ENCODE assay signal across 21 cellular contexts in the genomic region with DNA sequence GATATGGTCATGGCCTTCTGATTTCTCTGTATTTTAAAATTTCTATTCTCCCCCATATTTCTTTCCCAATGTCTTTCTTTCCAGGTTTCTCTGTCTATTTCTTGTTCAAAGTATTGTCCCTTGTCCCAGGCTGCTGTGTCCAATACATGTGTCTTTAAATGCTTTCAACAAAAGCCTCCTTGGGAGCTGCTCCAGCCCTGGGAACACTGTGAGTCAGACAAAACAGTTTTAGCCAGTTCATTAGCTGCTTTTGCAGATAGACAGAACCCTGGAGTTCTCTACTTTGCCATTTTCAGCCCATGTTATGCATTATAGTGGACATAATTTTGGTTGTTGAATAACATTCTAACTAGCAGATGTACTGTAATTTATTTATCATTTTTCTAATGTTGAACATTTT. TPM values are rescaled to one million over a fixed set of nuclear protein-coding genes. Genes with fewer than 3 reads are reported as not detected.
DNase-seq lines count a peak whose midpoint lies in the region; FAIRE-seq and TF ChIP-seq lines count a peak whose summit lies in the region.
"Had no signal": no experiment of that assay in that cellular context is flagged by ENCODE, and none has a peak within 500 bp of the region (broad histone marks: within the 10 kb centered on the region; RNA-seq: fewer than 3 reads in every experiment).

No MANE protein-coding gene starts in this region.

- H3K9ac ChIP-seq in SK-N-SH: no peak overlapping the region
- H3K9ac ChIP-seq: BLaER1, KMS-11 had no signal

- FAIRE-seq in D721Med (lab: Jason Lieb, UNC): no peak

- peaks cover 19% of the 10 kb centered on the region for H3K9me3 Mint-ChIP-seq in activated naive CD4-positive, alpha-beta T cell treated with anti-CD3 and anti-CD28 coated beads, Interleukin-2, amount 10 ng/mL, durations not matched to agents 7 days and 5 days

- H4K20me1 ChIP-seq in SK-N-SH (ENCODE audit: insufficient read depth): no peaks in the 10 kb centered on the region
- H4K20me1 ChIP-seq: BLaER1 had no signal

- H3K27ac ChIP-seq in SK-N-SH (ENCODE audit: low read depth in 2 of 2, low read length in 1 of 2): no peak overlapping the region
- H3K27ac ChIP-seq: 22Rv1, BLaER1, KMS-11, Peyer's patch had no signal

- TF ChIP-seq CTCF in choroid plexus epithelial cell (conservative IDR thresholded peaks at IDR 0.05; ENCODE audit: low read depth, low read length) (no peak), SK-N-SH (IDR thresholded peaks at IDR 0.05) (no peak), D721Med (IDR thresholded peaks at IDR 0.05; ENCODE audit: insufficient read depth, missing control alignments) (no peak)

- 0 out of 2 replicates have a peak, but pooled peaks cover 5% of the 10 kb centered on the region for H3K9me3 ChIP-seq in SK-N-SH
- H3K9me3 ChIP-seq: Peyer's patch had no signal

- H3K4me1 ChIP-seq in SK-N-SH (ENCODE audit: control insufficient read depth in 1 of 2, insufficient read depth in 2 of 2, low read depth in 1 of 2, low read length in 1 of 2): no peaks in the 10 kb centered on the region
- H3K4me1 ChIP-seq: Peyer's patch had no signal

- H3F3A ChIP-seq in SK-N-SH (replicated peaks; ENCODE audit: insufficient read depth): no peaks in the 10 kb centered on the region

- no peaks in the 10 kb centered on the region for H3K36me3 ChIP-seq in SK-N-SH (replicated peaks in 1 of 2; ENCODE audit: control insufficient read depth in 1 of 2, insufficient read depth in 2 of 2, low read length in 1 of 2)
- H3K36me3 ChIP-seq: BLaER1, Peyer's patch had no signal

- no peak overlapping the region for H3K4me2 ChIP-seq in SK-N-SH
- H3K4me2 ChIP-seq: BLaER1, KMS-11 had no signal

- DNase-seq in activated naive CD4-positive, alpha-beta T cell treated with anti-CD3 and anti-CD28 coated beads, Interleukin-2, amount 10 ng/mL, durations not matched to agents 7 days and 5 days: no peak
- DNase-seq in activated naive CD4-positive, alpha-beta T cell (lab: John Stamatoyannopoulos, UW): no peak
- DNase-seq in choroid plexus epithelial cell (ENCODE audit: low read depth) (peak; percentile 42), myocyte (ENCODE audit: low read depth) (peak; percentile 32), SK-N-SH (no peak), NCI-H1694 treated with DMSO at 0.1 percent for 48 hours (lab: John Stamatoyannopoulos, UW) (no peak), NOMO-1 treated with DMSO at 0.1 percent for 48 hours (lab: John Stamatoyannopoulos, UW; ENCODE audit: unreplicated experiment) (no peak), D721Med (ENCODE audit: insufficient read length, low spot score) (no peak)
- DNase-seq: CD8-positive, alpha-beta T cell; DMS79; HCEC 1CT; NCI-H1048; NCI-H1436 treated with DMSO at 0.1 percent for 48 hours; NCI-H2081; NCI-H510A treated with DMSO at 0.1 percent for 48 hours; NCI-H82; Peyer's patch; Right ventricle myocardium superior had no signal

- POLR2A ChIA-PET in SK-N-SH (lab: Yijun Ruan, JAX): no interaction called here

- H3K27ac Mint-ChIP-seq in activated naive CD4-positive, alpha-beta T cell treated with anti-CD3 and anti-CD28 coated beads, Interleukin-2, amount 10 ng/mL, durations not matched to agents 7 days and 5 days: peak overlapping the region; percentile 16
- H3K27ac Mint-ChIP-seq: CD8-positive, alpha-beta T cell had no signal

- H3K4me1 Mint-ChIP-seq in activated naive CD4-positive, alpha-beta T cell treated with anti-CD3 and anti-CD28 coated beads, Interleukin-2, amount 10 ng/mL, durations not matched to agents 7 days and 5 days: peaks cover 56% of the 10 kb centered on the region

- H2AFZ ChIP-seq in SK-N-SH (ENCODE audit: low read depth): no peak overlapping the region

- peaks cover 29% of the 10 kb centered on the region for H3K36me3 Mint-ChIP-seq in activated naive CD4-positive, alpha-beta T cell treated with anti-CD3 and anti-CD28 coated beads, Interleukin-2, amount 10 ng/mL, durations not matched to agents 7 days and 5 days
- H3K36me3 Mint-ChIP-seq: CD8-positive, alpha-beta T cell had no signal

- no peaks in the 10 kb centered on the region for H3K27me3 Mint-ChIP-seq in activated naive CD4-positive, alpha-beta T cell treated with anti-CD3 and anti-CD28 coated beads, Interleukin-2, amount 10 ng/mL, durations not matched to agents 7 days and 5 days

- H3K79me2 ChIP-seq in SK-N-SH (ENCODE audit: insufficient read depth): no peaks in the 10 kb centered on the region

- no peaks in the 10 kb centered on the region for H3K9me2 ChIP-seq in SK-N-SH

- TF ChIP-seq EP300 in SK-N-SH (IDR thresholded peaks at IDR 0.05; ENCODE audit: borderline replicate concordance in 1 of 2, low read depth in 1 of 2, low read length in 1 of 2): no peak

- TF ChIP-seq RAD21 in SK-N-SH (IDR thresholded peaks at IDR 0.05; ENCODE audit: low read length): no peak

- CTCF ChIA-PET in activated naive CD4-positive, alpha-beta T cell treated with anti-CD3 and anti-CD28 coated beads, Interleukin-2, amount 10 ng/mL, durations not matched to agents 7 days and 5 days (lab: Charles Lee): interaction anchor here (1.2 kb wide), 1 partner anchor 10 kb away, joined by 3 read pairs; no protein-coding TSS in a partner anchor
- CTCF ChIA-PET in SK-N-SH (lab: Yijun Ruan, JAX): interaction anchor here (1.0 kb wide), 1 partner anchor 10 kb away, joined by 3 read pairs; no protein-coding TSS in a partner anchor

- H3K4me3 Mint-ChIP-seq in activated naive CD4-positive, alpha-beta T cell treated with anti-CD3 and anti-CD28 coated beads, Interleukin-2, amount 10 ng/mL, durations not matched to agents 7 days and 5 days: no peak overlapping the region
- H3K4me3 Mint-ChIP-seq: CD8-positive, alpha-beta T cell had no signal

- H3K4me3 ChIP-seq in choroid plexus epithelial cell (ENCODE audit: low read depth, low read length) (no peak overlapping the region), SK-N-SH (ENCODE audit: low read depth in 2 of 2, low read length in 1 of 2) (no peak overlapping the region)
- H3K4me3 ChIP-seq: BLaER1, Peyer's patch had no signal

- no peaks in the 10 kb centered on the region for H3K27me3 ChIP-seq in SK-N-SH (ENCODE audit: insufficient read depth)
- H3K27me3 ChIP-seq: BLaER1, Peyer's patch had no signal

TF ChIP-seq in SK-N-SH, 30 proteins besides CTCF, POLR2A, EP300 and RAD21:
- no peak for TF ChIP-seq MEF2A (IDR thresholded peaks at IDR 0.05; ENCODE audit: borderline replicate concordance, low read depth)

RNA-seq across cellular contexts. Expression of a gene that starts 20.5 kb away (rescaled TPM):
- 10.7 and 13.3 TPM in 2 replicates for total RNA-seq in myocyte
- 2.9 TPM for polyA plus RNA-seq in myocyte (2012)
- polyA plus RNA-seq in SK-N-SH (2012; rRNA removed): 1.3 and 2.3 TPM in 2 replicates
- polyA plus RNA-seq in SK-N-SH (2012; cell fraction: cytosol; rRNA removed): 1.9 and 2.3 TPM in 2 replicates
- 1.9 and 3.7 TPM in 2 replicates for polyA plus RNA-seq in SK-N-SH (2012; cell fraction: nucleus; rRNA removed)

Comparison
In these comparisons a context has a peak if more than half of its experiments do, and no peak if none do; other contexts are left out.
1. DNase-seq: peak in choroid plexus epithelial cell (single experiment) and myocyte (single experiment); none in activated naive CD4-positive, alpha-beta T cell treated with anti-CD3 and anti-CD28 coated beads, Interleukin-2, amount 10 ng/mL, durations not matched to agents 7 days and 5 days (single experiment), activated naive CD4-positive, alpha-beta T cell (0 of 4), SK-N-SH (single experiment), NCI-H1694 treated with DMSO at 0.1 percent for 48 hours (single experiment), NOMO-1 treated with DMSO at 0.1 percent for 48 hours (single experiment) and D721Med (single experiment).